8 cellular contexts compared by ENCODE assay signal in the genomic region with DNA sequence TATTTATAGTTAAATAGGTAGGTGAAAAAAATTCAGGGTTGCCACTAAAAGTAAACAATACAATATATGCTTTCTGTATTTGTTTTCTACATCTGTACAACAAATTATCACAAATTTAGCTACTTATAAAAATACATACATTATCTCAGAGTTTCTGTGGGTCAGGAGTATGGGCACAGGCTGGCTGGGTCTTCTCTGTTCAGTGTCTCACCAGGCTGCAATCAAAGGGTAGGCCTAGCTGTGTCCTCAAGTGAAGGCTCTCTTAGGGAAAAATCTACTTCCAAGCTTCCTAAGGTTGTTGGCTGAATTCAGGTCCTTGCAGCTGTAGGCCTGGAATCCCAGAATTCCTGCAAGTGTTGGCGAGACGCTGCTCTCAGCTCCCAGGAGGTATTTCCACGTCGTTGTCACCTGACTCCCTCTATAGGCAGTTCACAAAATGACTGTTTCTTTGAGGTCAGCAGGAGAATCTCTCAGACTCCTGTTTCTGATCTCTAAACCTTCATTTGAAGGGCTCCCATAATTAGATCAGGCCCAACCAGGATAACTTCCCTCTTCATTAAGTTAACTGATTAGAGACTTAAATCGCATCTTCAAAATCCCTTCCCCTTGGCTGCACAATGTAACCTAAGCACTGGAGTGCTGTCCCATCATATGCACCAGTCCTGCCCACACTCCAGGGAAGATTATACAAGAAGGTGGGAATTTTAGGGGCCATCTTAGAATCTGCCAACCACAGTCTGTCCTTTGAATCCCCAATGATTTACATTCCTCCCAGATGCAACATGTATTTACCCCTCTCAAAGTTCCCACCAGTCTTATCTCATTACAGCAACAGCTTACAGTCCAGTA.
DNase-seq lines count a peak whose midpoint lies in the region; ATAC-seq and TF ChIP-seq lines count a peak whose summit lies in the region.

No MANE protein-coding gene starts in this region.

- H3K9me3 Mint-ChIP-seq in progenitor cell of endocrine pancreas (ENCODE audit: low read depth): no peaks in the 10 kb centered on the region

- TF ChIP-seq EP300 in esophagus muscularis mucosa (IDR thresholded peaks at IDR 0.05): no peak

- H3K4me3 ChIP-seq in GM23248 (no peak overlapping the region), esophagus muscularis mucosa (no peak overlapping the region)

- no peak overlapping the region for H3K4me2 ChIP-seq in GM23248 (ENCODE audit: unreplicated experiment)

- no peak for ATAC-seq in HG02840 (IDR thresholded peaks at IDR 0.05; ENCODE audit: low FRiP score, unreplicated experiment)

- no peaks in the 10 kb centered on the region for H3K9me2 ChIP-seq in GM23248 (ENCODE audit: insufficient read depth)

- H3K27ac Mint-ChIP-seq in progenitor cell of endocrine pancreas: no peak overlapping the region

- H3K27me3 ChIP-seq in GM23248 (replicated peaks; ENCODE audit: insufficient read depth) (no peaks in the 10 kb centered on the region), esophagus muscularis mucosa (no peaks in the 10 kb centered on the region)

- POLR2A ChIA-PET in GM10248 (lab: Yijun Ruan, JAX): no interaction called here

- H3K4me1 Mint-ChIP-seq in progenitor cell of endocrine pancreas (ENCODE audit: low read depth): peaks cover 1% of the 10 kb centered on the region

- H3K4me3 Mint-ChIP-seq in progenitor cell of endocrine pancreas (ENCODE audit: low read depth): no peak overlapping the region

- H3K9me3 ChIP-seq in GM23248 (ENCODE audit: low read depth): no peaks in the 10 kb centered on the region
- no peaks in the 10 kb centered on the region for H3K9me3 ChIP-seq in esophagus muscularis mucosa

- no peak for TF ChIP-seq POLR2A in esophagus muscularis mucosa (IDR thresholded peaks at IDR 0.05; ENCODE audit: low read depth)

- TF ChIP-seq CTCF in GM10248 (IDR thresholded peaks at IDR 0.05; ENCODE audit: control extremely low read depth, extremely low read depth, low read depth, missing control alignments) (peak; percentile 45), progenitor cell of endocrine pancreas (IDR thresholded peaks at IDR 0.05; ENCODE audit: unreplicated experiment) (peak; percentile 58), esophagus muscularis mucosa (IDR thresholded peaks at IDR 0.05) (peak in 1 of 3 experiments; percentile 13)

- intact Hi-C loops in esophagus muscularis mucosa (cut with DNase I): no loop called here

- H2AFZ ChIP-seq in GM23248: peak overlapping the region; percentile 50

- DNase-seq in GM10248 (ENCODE audit: extremely low spot score) (peak; percentile 28), GM23248 (peak; percentile 59), NCI-H1105 (lab: John Stamatoyannopoulos, UW) (peak; percentile 2), cerebellar cortex (ENCODE audit: low spot score) (peak; percentile 44), progenitor cell of endocrine pancreas (ENCODE audit: low spot score, unreplicated experiment) (no peak), esophagus muscularis mucosa (ENCODE audit: extremely low spot score) (no peak)
- no peak for DNase-seq in stimulated activated CD4-positive, alpha-beta T cell treated with anti-CD3 and anti-CD28 coated beads, Interleukin-4, amount 100 ng/mL, for 1 hour

- H4K20me1 ChIP-seq in GM23248 (ENCODE audit: insufficient read depth): no peaks in the 10 kb centered on the region

- in situ Hi-C loops in GM23248 (cut with MboI): loop anchor here (25.0 kb wide), 1 partner anchor 1529 kb away; no protein-coding TSS in a partner anchor

- CTCF ChIA-PET in GM10248 (lab: Yijun Ruan, JAX): interaction anchor here (0.8 to 2.8 kb wide), 6 partner anchors 13 to 386 kb away, joined by 3 to 17 read pairs (median 4); no protein-coding TSS in a partner anchor

- no peak overlapping the region for H3K27ac ChIP-seq in GM23248
- H3K27ac ChIP-seq in esophagus muscularis mucosa (replicated peaks in 1 of 4): no peak overlapping the region

- no peaks in the 10 kb centered on the region for H3F3A ChIP-seq in GM23248 (ENCODE audit: insufficient read depth)

- H3K36me3 Mint-ChIP-seq in progenitor cell of endocrine pancreas (ENCODE audit: insufficient read depth): no peaks in the 10 kb centered on the region

- no peak overlapping the region for H3K9ac ChIP-seq in GM23248

- WGBS in GM23248 (ENCODE audit: low coverage in 1 of 2, low lambda C conversion rate in 2 of 2, missing lambda C conversion rate in 2 of 2), 2 experiments: 7 to 14% methylated on average over 5 of the region's 5 CpGs
- 21% methylated on average over 5 of the region's 5 CpGs for WGBS in esophagus muscularis mucosa

- no peaks in the 10 kb centered on the region for H3K27me3 Mint-ChIP-seq in progenitor cell of endocrine pancreas

- no peaks in the 10 kb centered on the region for H3K4me1 ChIP-seq in GM23248 (ENCODE audit: insufficient read depth)
- no peaks in the 10 kb centered on the region for H3K4me1 ChIP-seq in esophagus muscularis mucosa

- H3K36me3 ChIP-seq in GM23248 (ENCODE audit: low read depth) (no peaks in the 10 kb centered on the region), esophagus muscularis mucosa (no peaks in the 10 kb centered on the region)

- no peaks in the 10 kb centered on the region for H3K79me2 ChIP-seq in GM23248 (ENCODE audit: insufficient read depth)

Comparison
In these comparisons a context has a peak if more than half of its experiments do, and no peak if none do; other contexts are left out.
1. DNase-seq: peak in GM10248 (single experiment), GM23248 (single experiment), NCI-H1105 (single experiment) and cerebellar cortex (single experiment); none in progenitor cell of endocrine pancreas (single experiment), stimulated activated CD4-positive, alpha-beta T cell treated with anti-CD3 and anti-CD28 coated beads, Interleukin-4, amount 100 ng/mL, for 1 hour (single experiment) and esophagus muscularis mucosa (single experiment).